Comparison of ENCODE assay signal across 6 cellular contexts in the genomic region with DNA sequence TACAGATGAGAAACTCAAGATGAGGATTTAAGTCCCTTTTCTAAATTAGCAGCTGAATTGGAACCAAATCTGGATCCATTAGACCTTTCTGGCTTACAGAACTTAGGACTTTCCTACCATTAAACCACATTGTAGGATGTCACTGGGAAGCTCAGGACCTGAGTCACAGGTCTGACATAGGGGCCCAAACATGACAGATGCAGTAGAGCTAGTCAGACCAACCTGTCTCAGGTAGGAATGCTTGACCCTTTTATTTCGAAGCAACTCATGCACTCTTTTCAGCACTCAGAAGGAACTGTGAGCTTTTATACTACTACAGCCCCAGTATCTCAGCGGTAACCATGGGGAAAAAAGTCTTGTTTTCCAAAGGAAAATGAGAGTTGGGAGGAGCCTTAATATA. TPM values are rescaled to one million over a fixed set of nuclear protein-coding genes. Genes with fewer than 3 reads are reported as not detected.
DNase-seq lines count a peak whose midpoint lies in the region; ATAC-seq and TF ChIP-seq lines count a peak whose summit lies in the region.

No MANE protein-coding gene starts in this region.

- DNase-seq in activated naive CD4-positive, alpha-beta T cell treated with anti-CD3 and anti-CD28 coated beads, Interleukin-2, amount 10 ng/mL, durations not matched to agents 7 days and 5 days, result no peak
- DNase-seq in activated naive CD4-positive, alpha-beta T cell (lab: John Stamatoyannopoulos, UW), result no peak
- DNase-seq in esophagus muscularis mucosa (ENCODE audit: extremely low spot score) (no peak), tibial nerve (ENCODE audit: low spot score in 2 of 2) (no peak)
- DNase-seq in stimulated activated CD4-positive, alpha-beta T cell treated with anti-CD3 and anti-CD28 coated beads, Interleukin-1b, Interleukin-23, amount 100 ng/mL, for 48 hours, result no peak

- H3K4me1 ChIP-seq in esophagus muscularis mucosa, result peaks cover 57 to 67% (median 64%) of the 10 kb centered on the region in 4 donors
- peaks cover 0 to 66% (median 45%) of the 10 kb centered on the region in 4 donors for H3K4me1 ChIP-seq in tibial nerve

- CTCF ChIA-PET in activated naive CD4-positive, alpha-beta T cell treated with anti-CD3 and anti-CD28 coated beads, Interleukin-2, amount 10 ng/mL, durations not matched to agents 7 days and 5 days (lab: Charles Lee), result interaction anchor here (0.6 to 4.6 kb wide), 5 partner anchors 9 to 757 kb away, joined by 3 to 27 read pairs (median 3); no protein-coding TSS in a partner anchor

- peak overlapping the region; percentile 66 for H3K4me3 Mint-ChIP-seq in activated naive CD4-positive, alpha-beta T cell treated with anti-CD3 and anti-CD28 coated beads, Interleukin-2, amount 10 ng/mL, durations not matched to agents 7 days and 5 days

- intact Hi-C loops in esophagus muscularis mucosa (cut with DNase I), result loop anchor here (10.0 kb wide), 1 partner anchor 186 kb away; no protein-coding TSS in a partner anchor

- 96% methylated on average over 2 of the region's 2 CpGs for WGBS in esophagus muscularis mucosa
- WGBS in tibial nerve, 2 donors, result 80 to 84% methylated on average over 2 of the region's 2 CpGs

- H3K4me3 ChIP-seq in esophagus muscularis mucosa (no peak overlapping the region), tibial nerve (no peak overlapping the region)

- TF ChIP-seq EP300 in esophagus muscularis mucosa (IDR thresholded peaks at IDR 0.05) (no peak), tibial nerve (IDR thresholded peaks at IDR 0.05) (no peak)

- H3K27ac ChIP-seq in esophagus muscularis mucosa (replicated peaks in 1 of 4) (peak overlapping the region; percentile 62 to 90 (median 78)), tibial nerve (peak overlapping the region in 3 of 4 donors; percentile 32 to 64 (median 38))

- H3K9me3 Mint-ChIP-seq in activated naive CD4-positive, alpha-beta T cell treated with anti-CD3 and anti-CD28 coated beads, Interleukin-2, amount 10 ng/mL, durations not matched to agents 7 days and 5 days, result no peaks in the 10 kb centered on the region

- H3K27me3 ChIP-seq in esophagus muscularis mucosa (no peaks in the 10 kb centered on the region), tibial nerve (no peaks in the 10 kb centered on the region)

- TF ChIP-seq POLR2A in esophagus muscularis mucosa (IDR thresholded peaks at IDR 0.05; ENCODE audit: low read depth) (no peak), tibial nerve (IDR thresholded peaks at IDR 0.05) (no peak)

- H3K27ac Mint-ChIP-seq in activated naive CD4-positive, alpha-beta T cell treated with anti-CD3 and anti-CD28 coated beads, Interleukin-2, amount 10 ng/mL, durations not matched to agents 7 days and 5 days, result peak overlapping the region; percentile 96

- H3K4me1 Mint-ChIP-seq in activated naive CD4-positive, alpha-beta T cell treated with anti-CD3 and anti-CD28 coated beads, Interleukin-2, amount 10 ng/mL, durations not matched to agents 7 days and 5 days, result peaks cover 85% of the 10 kb centered on the region

- no peaks in the 10 kb centered on the region for H3K9me3 ChIP-seq in esophagus muscularis mucosa
- no peaks in the 10 kb centered on the region for H3K9me3 ChIP-seq in tibial nerve

- TF ChIP-seq CTCF in esophagus muscularis mucosa (IDR thresholded peaks at IDR 0.05) (no peak), tibial nerve (IDR thresholded peaks at IDR 0.05) (no peak)

- H3K36me3 Mint-ChIP-seq in activated naive CD4-positive, alpha-beta T cell treated with anti-CD3 and anti-CD28 coated beads, Interleukin-2, amount 10 ng/mL, durations not matched to agents 7 days and 5 days, result peaks cover 61% of the 10 kb centered on the region

- no peaks in the 10 kb centered on the region for H3K27me3 Mint-ChIP-seq in activated naive CD4-positive, alpha-beta T cell treated with anti-CD3 and anti-CD28 coated beads, Interleukin-2, amount 10 ng/mL, durations not matched to agents 7 days and 5 days

- ATAC-seq in GM21515 (IDR thresholded peaks at IDR 0.05; ENCODE audit: unreplicated experiment), result no peak

- H3K36me3 ChIP-seq in esophagus muscularis mucosa (peaks cover 0 to 22% (median 18%) of the 10 kb centered on the region in 4 donors), tibial nerve (peaks cover 0 to 27% (median 0%) of the 10 kb centered on the region in 3 donors)

RNA-seq across cellular contexts. Expression of gene RAB24, which starts 2.5 kb away (rescaled TPM):
- total RNA-seq in esophagus muscularis mucosa, result 10 to 100 TPM; 20.0 to 35.4 (median 31.1) TPM
- total RNA-seq in tibial nerve, result 10 to 100 TPM; 24.1 to 56.7 (median 35.4) TPM

RNA-seq across cellular contexts. Expression of gene PRELID1, which starts 2.6 kb away (rescaled TPM):
- total RNA-seq in esophagus muscularis mucosa, result 10 to 100 TPM; 80.6 to 93.6 (median 88.2) TPM
- 10 to 100 TPM; 52.6 to 87.0 (median 65.2) TPM for total RNA-seq in tibial nerve

RNA-seq across cellular contexts. Expression of gene MXD3, which starts 10.7 kb away (rescaled TPM):
- total RNA-seq in esophagus muscularis mucosa (10 to 100 TPM in 1 of 4 donors, 1 to 10 TPM in 3; 2.5 to 11.2 (median 7.9) TPM), tibial nerve (10 to 100 TPM in 2 of 4 donors, 1 to 10 TPM in 2; 5.2 to 33.9 (median 14.7) TPM)

RNA-seq across cellular contexts. Expression of gene LMAN2, which starts 50.5 kb away (rescaled TPM):
- 100 to 1,000 TPM in 3 of 4 donors, 10 to 100 TPM in 1; 95.1 to 168 (median 128) TPM for total RNA-seq in esophagus muscularis mucosa
- total RNA-seq in tibial nerve, result 100 to 1,000 TPM; 144 to 179 (median 154) TPM

RNA-seq across cellular contexts. Expression of gene RGS14, which starts 56.8 kb away (rescaled TPM):
- total RNA-seq in esophagus muscularis mucosa (10 to 100 TPM in 2 of 4 donors, 1 to 10 TPM in 2; 3.7 to 18.3 (median 11.9) TPM), tibial nerve (10 to 100 TPM; 10.2 to 29.6 (median 16.4) TPM)
